In genomic region chr19:42325896-42326771, GRCh38 we compare ENCODE assay signal across 1 cellular context.
TF ChIP-seq lines count a peak whose summit lies in the region.

No MANE protein-coding gene starts in this region.

TF ChIP-seq in HepG2, 621 proteins besides CTCF, POLR2A, EP300 and RAD21 (continued from another document and continues in another):
- TF ChIP-seq ZNF280B (CRISPR knock-in tag; IDR thresholded peaks at IDR 0.05; ENCODE audit: borderline replicate concordance) (no peak), DZIP1 (CRISPR knock-in tag; IDR thresholded peaks at IDR 0.05) (no peak; the same call in 1 of the 2 replicates), POLR2G (IDR thresholded peaks at IDR 0.05; ENCODE audit: low read depth, low read length) (no peak; the same call in 1 of the 2 replicates), ZBTB8A (CRISPR knock-in tag; IDR thresholded peaks at IDR 0.05; ENCODE audit: borderline replicate concordance, low read depth) (no peak), ZNF567 (CRISPR knock-in tag; IDR thresholded peaks at IDR 0.05; ENCODE audit: borderline replicate concordance) (no peak), ZNF124 (CRISPR knock-in tag; IDR thresholded peaks at IDR 0.05) (no peak), ZNF572 (CRISPR knock-in tag; IDR thresholded peaks at IDR 0.05) (no peak), E2F2 (CRISPR knock-in tag; IDR thresholded peaks at IDR 0.05; ENCODE audit: borderline replicate concordance) (no peak), HOXD1 (CRISPR knock-in tag; IDR thresholded peaks at IDR 0.05) (0 out of 2 replicates have a peak, but pooled peaks have one; percentile 7), SOX5 (CRISPR knock-in tag; IDR thresholded peaks at IDR 0.05; ENCODE audit: borderline replicate concordance) (no peak), MAZ (IDR thresholded peaks at IDR 0.05; ENCODE audit: borderline replicate concordance, low read depth, low read length) (no peak), MAZ (CRISPR knock-in tag; IDR thresholded peaks at IDR 0.05; ENCODE audit: low read depth) (no peak), ISX (CRISPR knock-in tag; conservative IDR thresholded peaks at IDR 0.05) (no peak), ZNF275 (CRISPR knock-in tag; IDR thresholded peaks at IDR 0.05; ENCODE audit: borderline replicate concordance) (no peak), ZC3H13 (CRISPR knock-in tag; IDR thresholded peaks at IDR 0.05) (0 out of 2 replicates have a peak, but pooled peaks have one; percentile 31), MEIS2 (CRISPR knock-in tag; IDR thresholded peaks at IDR 0.05) (no peak), ZNF468 (CRISPR knock-in tag; IDR thresholded peaks at IDR 0.05) (no peak), ZNF337 (CRISPR knock-in tag; IDR thresholded peaks at IDR 0.05; ENCODE audit: borderline replicate concordance, low read depth) (no peak), NR2F6 (IDR thresholded peaks at IDR 0.05) (no peak), NR2F6 (CRISPR knock-in tag; IDR thresholded peaks at IDR 0.05) (no peak), BHLHE40 (IDR thresholded peaks at IDR 0.05; ENCODE audit: low read length) (0 out of 2 replicates have a peak, but pooled peaks have one; percentile 21), ZMAT3 (CRISPR knock-in tag; conservative IDR thresholded peaks at IDR 0.05) (0 out of 2 replicates have a peak, but pooled peaks have one; percentile 48), GPBP1L1 (CRISPR knock-in tag; IDR thresholded peaks at IDR 0.05) (no peak), NR1H2 (CRISPR knock-in tag; IDR thresholded peaks at IDR 0.05; ENCODE audit: borderline replicate concordance, low read depth) (no peak), MED8 (CRISPR knock-in tag; IDR thresholded peaks at IDR 0.05; ENCODE audit: insufficient replicate concordance) (no peak), ATRX (CRISPR knock-in tag; IDR thresholded peaks at IDR 0.05; ENCODE audit: borderline replicate concordance) (no peak), PCBP2 (optimal IDR thresholded peaks at IDR 0.05; ENCODE audit: low read depth, low read length, poor library complexity, severe bottlenecking) (no peak), GZF1 (CRISPR knock-in tag; IDR thresholded peaks at IDR 0.05) (no peak), SIN3A (IDR thresholded peaks at IDR 0.05; ENCODE audit: borderline replicate concordance, low read depth, low read length) (no peak), ZNF577 (CRISPR knock-in tag; IDR thresholded peaks at IDR 0.05; ENCODE audit: borderline replicate concordance, low read depth) (no peak), PAWR (CRISPR knock-in tag; IDR thresholded peaks at IDR 0.05; ENCODE audit: borderline replicate concordance) (no peak), ZEB1 (IDR thresholded peaks at IDR 0.05; ENCODE audit: insufficient replicate concordance, low read depth) (no peak), ZNF605 (CRISPR knock-in tag; IDR thresholded peaks at IDR 0.05) (no peak), PHF8 (CRISPR knock-in tag; IDR thresholded peaks at IDR 0.05) (no peak; the same call in 1 of the 2 replicates), IKZF4 (CRISPR knock-in tag; IDR thresholded peaks at IDR 0.05; ENCODE audit: borderline replicate concordance, low read depth, not compliant biosample characterization) (no peak), KMT2A (CRISPR knock-in tag; IDR thresholded peaks at IDR 0.05) (no peak), SNAI1 (CRISPR knock-in tag; IDR thresholded peaks at IDR 0.05; ENCODE audit: borderline replicate concordance) (no peak), JUN (CRISPR knock-in tag; IDR thresholded peaks at IDR 0.05) (no peak), TCF7L2 (IDR thresholded peaks at IDR 0.05; ENCODE audit: low read depth, low read length) (no peak), KLF16 (CRISPR knock-in tag; IDR thresholded peaks at IDR 0.05) (no peak), ZNF101 (CRISPR knock-in tag; IDR thresholded peaks at IDR 0.05; ENCODE audit: borderline replicate concordance, low read depth) (no peak), RELA (CRISPR knock-in tag; IDR thresholded peaks at IDR 0.05) (no peak), MTA1 (CRISPR knock-in tag; IDR thresholded peaks at IDR 0.05; ENCODE audit: borderline replicate concordance) (no peak), ZFX (CRISPR knock-in tag; IDR thresholded peaks at IDR 0.05; ENCODE audit: low read depth) (peak; percentile 67), ATF7 (IDR thresholded peaks at IDR 0.05) (no peak), ATF7 (CRISPR knock-in tag; IDR thresholded peaks at IDR 0.05) (no peak), ZMYM3 (CRISPR knock-in tag; IDR thresholded peaks at IDR 0.05) (no peak), KIAA2018 (CRISPR knock-in tag; IDR thresholded peaks at IDR 0.05; ENCODE audit: borderline replicate concordance) (no peak), LCORL (IDR thresholded peaks at IDR 0.05) (no peak), LCORL (CRISPR knock-in tag; IDR thresholded peaks at IDR 0.05) (peak; percentile 45; the same call in 1 of the 2 replicates), ZNF335 (CRISPR knock-in tag; IDR thresholded peaks at IDR 0.05) (no peak), PHF5A (CRISPR knock-in tag; IDR thresholded peaks at IDR 0.05; ENCODE audit: low read depth, unreplicated experiment) (no peak), TBP (CRISPR knock-in tag; IDR thresholded peaks at IDR 0.05) (no peak), RNF219 (CRISPR knock-in tag; IDR thresholded peaks at IDR 0.05) (no peak), SMAD3 (CRISPR knock-in tag; IDR thresholded peaks at IDR 0.05) (no peak), ZNF598 (CRISPR knock-in tag; IDR thresholded peaks at IDR 0.05; ENCODE audit: borderline replicate concordance) (no peak)
